ENCODE assay signal across 14 cellular contexts in genomic region chr6:109465772-109466171, GRCh38. TPM values are rescaled to one million over a fixed set of nuclear protein-coding genes. Genes with fewer than 3 reads are reported as not detected.
DNase-seq lines count a peak whose midpoint lies in the region; ATAC-seq and TF ChIP-seq lines count a peak whose summit lies in the region.
"Had no signal": no experiment of that assay in that cellular context is flagged by ENCODE, and none has a peak within 500 bp of the region (broad histone marks: within the 10 kb centered on the region; RNA-seq: fewer than 3 reads in every experiment).

No MANE protein-coding gene starts in this region.

- H3K27me3 Mint-ChIP-seq in activated CD4-positive, alpha-beta T cell treated with anti-CD3 and anti-CD28 coated beads for 36 hours: no peaks in the 10 kb centered on the region
- H3K27me3 Mint-ChIP-seq in WTC11 (ENCODE audit: low read depth): no peaks in the 10 kb centered on the region
- H3K27me3 Mint-ChIP-seq: naive B cell had no signal

- H3K36me3 ChIP-seq in left ventricle myocardium inferior: peaks cover 75% of the 10 kb centered on the region

- CTCF ChIA-PET in activated CD4-positive, alpha-beta T cell treated with anti-CD3 and anti-CD28 coated beads for 36 hours (lab: Charles Lee): interaction anchor here (0.5 to 1.1 kb wide), 4 partner anchors 9 to 102 kb away, joined by 3 to 4 read pairs (median 4); no protein-coding TSS in a partner anchor
- CTCF ChIA-PET in WTC11 (lab: Charles Lee): no interaction called here

- peak overlapping the region; percentile 20 for H3K27ac ChIP-seq in left ventricle myocardium inferior (replicated peaks)
- H3K27ac ChIP-seq: 22Rv1, foreskin keratinocyte, suprapubic skin had no signal

- H3K4me3 Mint-ChIP-seq in activated CD4-positive, alpha-beta T cell treated with anti-CD3 and anti-CD28 coated beads for 36 hours: no peak overlapping the region
- no peak overlapping the region for H3K4me3 Mint-ChIP-seq in WTC11
- H3K4me3 Mint-ChIP-seq: naive B cell had no signal

- POLR2A ChIA-PET in activated CD4-positive, alpha-beta T cell treated with anti-CD3 and anti-CD28 coated beads for 36 hours (lab: Charles Lee): no interaction called here
- POLR2A ChIA-PET in WTC11 (lab: Charles Lee): interaction anchor here (0.5 kb wide), 1 partner anchor 29 kb away, joined by 3 read pairs; no protein-coding TSS in a partner anchor

- peaks cover 5% of the 10 kb centered on the region for H3K9me3 Mint-ChIP-seq in activated CD4-positive, alpha-beta T cell treated with anti-CD3 and anti-CD28 coated beads for 36 hours (ENCODE audit: low read depth)
- peaks cover 7% of the 10 kb centered on the region for H3K9me3 Mint-ChIP-seq in WTC11

- peaks cover 45% of the 10 kb centered on the region for H3K4me1 Mint-ChIP-seq in activated CD4-positive, alpha-beta T cell treated with anti-CD3 and anti-CD28 coated beads for 36 hours
- peaks cover 7% of the 10 kb centered on the region for H3K4me1 Mint-ChIP-seq in WTC11

- H3K9me3 ChIP-seq in left ventricle myocardium inferior (replicated peaks): peaks cover 3% of the 10 kb centered on the region
- H3K9me3 ChIP-seq: suprapubic skin had no signal

- peaks cover 70% of the 10 kb centered on the region for H3K36me3 Mint-ChIP-seq in activated CD4-positive, alpha-beta T cell treated with anti-CD3 and anti-CD28 coated beads for 36 hours (ENCODE audit: low read depth)
- H3K36me3 Mint-ChIP-seq in WTC11: peaks cover 91% of the 10 kb centered on the region

- H3K4me1 ChIP-seq in left ventricle myocardium inferior: peaks cover 13% of the 10 kb centered on the region

- H3K4me3 ChIP-seq in left ventricle myocardium inferior: no peak overlapping the region
- H3K4me3 ChIP-seq: suprapubic skin had no signal

- H3K27me3 ChIP-seq in left ventricle myocardium inferior (ENCODE audit: low read depth): no peaks in the 10 kb centered on the region
- H3K27me3 ChIP-seq: foreskin keratinocyte, suprapubic skin had no signal

- intact Hi-C loops in activated CD4-positive, alpha-beta T cell treated with anti-CD3 and anti-CD28 coated beads for 36 hours (cut with DNase I, micrococcal nuclease): no loop called here
- intact Hi-C loops in left ventricle myocardium inferior (cut with micrococcal nuclease): no loop called here

- no peak for DNase-seq in activated CD4-positive, alpha-beta T cell treated with anti-CD3 and anti-CD28 coated beads for 36 hours
- no peak for DNase-seq in activated CD4-positive, alpha-beta T cell treated with anti-CD3 and anti-CD28 coated beads for 4 hours
- DNase-seq in NCI-H345 treated with DMSO at 0.1 percent for 48 hours (lab: John Stamatoyannopoulos, UW; ENCODE audit: unreplicated experiment) (peak; percentile 48), left ventricle myocardium inferior (no peak), putamen (ENCODE audit: low spot score) (peak; percentile 67), WTC11 (ENCODE audit: low spot score) (no peak), GOT3 (lab: John Stamatoyannopoulos, UW) (no peak), RPMI8226 (no peak)
- DNase-seq: foreskin keratinocyte, naive B cell, NCI-H1436 treated with DMSO at 0.1 percent for 48 hours, SIG-M5 had no signal

- peak overlapping the region; percentile 45 for H3K27ac Mint-ChIP-seq in activated CD4-positive, alpha-beta T cell treated with anti-CD3 and anti-CD28 coated beads for 36 hours
- no peak overlapping the region for H3K27ac Mint-ChIP-seq in WTC11

- no peak for ATAC-seq in activated CD4-positive, alpha-beta T cell treated with anti-CD3 and anti-CD28 coated beads for 36 hours
- ATAC-seq in WTC11: no peak
- ATAC-seq: foreskin keratinocyte had no signal

- TF ChIP-seq CTCF in left ventricle myocardium inferior (IDR thresholded peaks at IDR 0.05; ENCODE audit: borderline replicate concordance): no peak
- TF ChIP-seq CTCF in WTC11 (IDR thresholded peaks at IDR 0.05): no peak

TF ChIP-seq in WTC11, 78 proteins besides CTCF, POLR2A, EP300 and RAD21:
- TF ChIP-seq ZNF532 (CRISPR knock-in tag; IDR thresholded peaks at IDR 0.05; ENCODE audit: borderline replicate concordance): no peak
- no peak for TF ChIP-seq NR3C1 (CRISPR knock-in tag; conservative IDR thresholded peaks at IDR 0.05; ENCODE audit: low read depth)
- no peak for TF ChIP-seq NR2C2 (CRISPR knock-in tag; IDR thresholded peaks at IDR 0.05)
- TF ChIP-seq, protein P1, sequence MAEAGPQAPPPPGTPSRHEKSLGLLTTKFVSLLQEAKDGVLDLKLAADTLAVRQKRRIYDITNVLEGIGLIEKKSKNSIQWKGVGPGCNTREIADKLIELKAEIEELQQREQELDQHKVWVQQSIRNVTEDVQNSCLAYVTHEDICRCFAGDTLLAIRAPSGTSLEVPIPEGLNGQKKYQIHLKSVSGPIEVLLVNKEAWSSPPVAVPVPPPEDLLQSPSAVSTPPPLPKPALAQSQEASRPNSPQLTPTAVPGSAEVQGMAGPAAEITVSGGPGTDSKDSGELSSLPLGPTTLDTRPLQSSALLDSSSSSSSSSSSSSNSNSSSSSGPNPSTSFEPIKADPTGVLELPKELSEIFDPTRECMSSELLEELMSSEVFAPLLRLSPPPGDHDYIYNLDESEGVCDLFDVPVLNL (CRISPR knock-in tag; IDR thresholded peaks at IDR 0.05; ENCODE audit: borderline replicate concordance, low read depth): no peak
- no peak for TF ChIP-seq ZNF317 (CRISPR knock-in tag; IDR thresholded peaks at IDR 0.05; ENCODE audit: borderline replicate concordance, low read depth)
- no peak for TF ChIP-seq FOXP4 (CRISPR knock-in tag; IDR thresholded peaks at IDR 0.05)
- TF ChIP-seq, protein P2, sequence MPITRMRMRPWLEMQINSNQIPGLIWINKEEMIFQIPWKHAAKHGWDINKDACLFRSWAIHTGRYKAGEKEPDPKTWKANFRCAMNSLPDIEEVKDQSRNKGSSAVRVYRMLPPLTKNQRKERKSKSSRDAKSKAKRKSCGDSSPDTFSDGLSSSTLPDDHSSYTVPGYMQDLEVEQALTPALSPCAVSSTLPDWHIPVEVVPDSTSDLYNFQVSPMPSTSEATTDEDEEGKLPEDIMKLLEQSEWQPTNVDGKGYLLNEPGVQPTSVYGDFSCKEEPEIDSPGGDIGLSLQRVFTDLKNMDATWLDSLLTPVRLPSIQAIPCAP (CRISPR knock-in tag; IDR thresholded peaks at IDR 0.05): no peak
- TF ChIP-seq CREM (CRISPR knock-in tag; IDR thresholded peaks at IDR 0.05): no peak

RNA-seq across cellular contexts. Expression of gene MICAL1, which starts 10.2 kb away (rescaled TPM):
- 10 to 100 TPM; 25.1 to 26.3 TPM for total RNA-seq in activated CD4-positive, alpha-beta T cell treated with anti-CD3 and anti-CD28 coated beads for 36 hours
- total RNA-seq in left ventricle myocardium inferior: 5.6 TPM
- total RNA-seq in WTC11 (2021): 51.6 to 57.4 TPM (median 52.2 TPM) in 3 replicates

RNA-seq across cellular contexts. Expression of gene ZBTB24, which starts 17.2 kb away (rescaled TPM):
- total RNA-seq in activated CD4-positive, alpha-beta T cell treated with anti-CD3 and anti-CD28 coated beads for 36 hours: 10 to 100 TPM; 12.0 to 14.7 TPM
- 2.6 TPM for total RNA-seq in left ventricle myocardium inferior
- total RNA-seq in WTC11 (2021): 13.7 to 14.7 TPM (median 14.6 TPM) in 3 replicates

RNA-seq across cellular contexts. Expression of gene SMPD2, which starts 25.2 kb away (rescaled TPM):
- total RNA-seq in activated CD4-positive, alpha-beta T cell treated with anti-CD3 and anti-CD28 coated beads for 36 hours: 1 to 10 TPM; 7.5 to 9.5 TPM
- total RNA-seq in left ventricle myocardium inferior: 3.5 TPM
- total RNA-seq in WTC11 (2021): 11.2 to 13.1 TPM (median 12.2 TPM) in 3 replicates

RNA-seq across cellular contexts. Expression of gene PPIL6, which starts 25.3 kb away (rescaled TPM):
- total RNA-seq in activated CD4-positive, alpha-beta T cell treated with anti-CD3 and anti-CD28 coated beads for 36 hours: under 1 TPM in 1 of 2 experiments, not detected in 1; 0.09 TPM
- total RNA-seq in left ventricle myocardium inferior: 3.9 TPM
- 0.61 to 0.76 TPM (median 0.69 TPM) in 3 replicates for total RNA-seq in WTC11 (2021)

Comparison
In these comparisons a context has a peak if more than half of its experiments do, and no peak if none do; other contexts are left out.
1. DNase-seq: peak in NCI-H345 treated with DMSO at 0.1 percent for 48 hours (single experiment) and putamen (single experiment); none in activated CD4-positive, alpha-beta T cell treated with anti-CD3 and anti-CD28 coated beads for 36 hours (single experiment), activated CD4-positive, alpha-beta T cell treated with anti-CD3 and anti-CD28 coated beads for 4 hours (0 of 2), left ventricle myocardium inferior (single experiment), WTC11 (single experiment), GOT3 (single experiment) and RPMI8226 (single experiment).